ENCODE assay signal across 1 cellular context in the genomic region with DNA sequence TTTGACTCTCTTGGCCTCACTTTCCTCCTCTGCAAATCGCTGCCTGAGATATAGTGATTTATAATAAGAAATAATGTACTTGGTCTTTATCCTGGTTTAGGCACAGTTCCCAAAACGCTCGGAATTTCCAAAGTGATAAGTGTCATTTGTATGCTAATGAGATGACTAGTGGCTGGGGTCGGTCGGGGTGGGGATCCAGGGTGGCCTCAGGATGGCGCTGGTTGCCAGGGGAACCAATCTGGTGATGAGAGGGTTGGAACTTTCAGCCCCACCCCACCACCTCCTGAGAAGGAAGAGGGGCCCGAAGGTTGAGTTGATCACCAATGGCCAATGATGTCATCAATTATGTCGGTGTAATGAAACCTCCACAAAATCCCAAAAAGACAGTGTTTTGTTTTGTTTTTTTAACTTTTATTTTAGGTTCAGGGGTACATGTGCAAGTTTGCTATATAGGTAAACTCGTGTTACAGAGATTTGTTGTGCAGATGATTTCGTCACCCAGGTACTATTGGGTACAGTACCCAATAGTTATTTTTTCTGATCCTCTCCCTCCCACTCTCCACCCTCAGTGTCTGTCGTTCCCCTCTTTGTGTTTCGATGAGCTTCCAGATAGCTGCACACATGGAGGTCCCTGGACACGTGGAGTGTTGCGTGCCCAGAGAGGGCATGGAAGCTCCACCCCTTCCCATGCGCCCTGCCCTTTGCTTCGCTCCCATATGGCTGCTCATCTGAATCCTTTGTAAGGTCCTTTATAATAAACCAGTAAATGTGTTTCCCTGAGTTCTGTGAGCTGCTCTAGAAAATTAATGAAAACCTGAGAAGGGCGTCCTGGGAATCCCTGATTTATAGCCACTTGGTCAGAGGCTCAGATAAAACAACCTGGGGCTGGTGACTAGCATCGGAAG.
A peak's percentile ranks its signal among the peaks of the same experiment; 100 is the strongest.
TF ChIP-seq lines count a peak whose summit lies in the region.

No MANE protein-coding gene starts in this region.

TF ChIP-seq in HepG2, 621 proteins besides CTCF, POLR2A, EP300 and RAD21 (continued from another document):
- peak; percentile 10; the same call in 1 of the 2 replicates for TF ChIP-seq MNT (IDR thresholded peaks at IDR 0.05)
- no peak for TF ChIP-seq SALL2 (CRISPR knock-in tag; IDR thresholded peaks at IDR 0.05)
- TF ChIP-seq ATF7 (IDR thresholded peaks at IDR 0.05) = peak; percentile 92
- TF ChIP-seq ATF7 (CRISPR knock-in tag; IDR thresholded peaks at IDR 0.05) = no peak
